Comparison of ENCODE assay signal across 8 cellular contexts in the genomic region with DNA sequence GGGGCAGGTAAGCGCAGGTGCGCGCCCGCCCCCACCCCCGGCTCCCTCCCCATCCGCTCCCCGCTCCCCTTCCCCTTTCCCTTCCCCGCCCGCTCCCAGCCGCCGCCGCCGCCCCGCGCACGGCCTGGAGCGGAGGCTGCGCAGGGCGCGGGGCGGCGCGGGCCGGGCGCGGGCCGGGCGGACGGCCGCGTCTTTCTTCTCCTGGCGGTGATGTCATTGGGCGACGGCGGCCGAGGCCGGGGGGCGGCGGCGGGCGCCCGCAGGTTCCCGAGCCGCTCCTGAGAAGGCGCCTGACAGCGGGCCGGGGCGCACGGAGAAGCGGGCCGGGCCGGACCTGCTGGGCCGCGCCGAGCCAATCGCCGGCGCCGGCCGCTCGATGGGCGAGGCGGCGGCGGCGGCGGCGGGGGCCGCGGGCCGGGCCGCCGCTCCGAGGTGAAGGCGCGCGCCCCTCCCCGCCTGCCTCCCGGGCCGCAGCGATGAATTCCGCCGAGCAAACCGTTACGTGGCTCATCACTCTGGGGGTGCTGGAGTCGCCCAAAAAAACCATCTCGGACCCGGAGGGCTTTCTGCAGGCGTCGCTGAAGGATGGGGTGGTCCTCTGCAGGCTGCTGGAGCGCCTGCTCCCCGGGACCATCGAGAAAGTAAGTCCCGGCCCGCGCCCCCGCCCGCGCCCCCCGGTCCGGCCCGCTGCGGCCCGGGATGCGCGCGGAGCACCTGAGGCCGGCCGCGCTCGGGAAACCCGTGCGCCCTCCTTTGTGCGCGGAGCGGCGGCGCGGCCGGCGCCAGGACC. TPM values are rescaled to one million over a fixed set of nuclear protein-coding genes. Genes with fewer than 3 reads are reported as not detected.
DNase-seq lines count a peak whose midpoint lies in the region; ATAC-seq and TF ChIP-seq lines count a peak whose summit lies in the region.

A gene with protein sequence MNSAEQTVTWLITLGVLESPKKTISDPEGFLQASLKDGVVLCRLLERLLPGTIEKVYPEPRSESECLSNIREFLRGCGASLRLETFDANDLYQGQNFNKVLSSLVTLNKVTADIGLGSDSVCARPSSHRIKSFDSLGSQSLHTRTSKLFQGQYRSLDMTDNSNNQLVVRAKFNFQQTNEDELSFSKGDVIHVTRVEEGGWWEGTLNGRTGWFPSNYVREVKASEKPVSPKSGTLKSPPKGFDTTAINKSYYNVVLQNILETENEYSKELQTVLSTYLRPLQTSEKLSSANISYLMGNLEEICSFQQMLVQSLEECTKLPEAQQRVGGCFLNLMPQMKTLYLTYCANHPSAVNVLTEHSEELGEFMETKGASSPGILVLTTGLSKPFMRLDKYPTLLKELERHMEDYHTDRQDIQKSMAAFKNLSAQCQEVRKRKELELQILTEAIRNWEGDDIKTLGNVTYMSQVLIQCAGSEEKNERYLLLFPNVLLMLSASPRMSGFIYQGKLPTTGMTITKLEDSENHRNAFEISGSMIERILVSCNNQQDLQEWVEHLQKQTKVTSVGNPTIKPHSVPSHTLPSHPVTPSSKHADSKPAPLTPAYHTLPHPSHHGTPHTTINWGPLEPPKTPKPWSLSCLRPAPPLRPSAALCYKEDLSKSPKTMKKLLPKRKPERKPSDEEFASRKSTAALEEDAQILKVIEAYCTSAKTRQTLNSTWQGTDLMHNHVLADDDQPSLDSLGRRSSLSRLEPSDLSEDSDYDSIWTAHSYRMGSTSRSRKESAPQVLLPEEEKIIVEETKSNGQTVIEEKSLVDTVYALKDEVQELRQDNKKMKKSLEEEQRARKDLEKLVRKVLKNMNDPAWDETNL (plus strand): TSS at position 260 of the 790 bp plus-strand sequence. CDS start 217 bp downstream, at position 477.

- intact Hi-C loops in PC-9 (cut with micrococcal nuclease; ENCODE audit: unreplicated experiment), result no loop called here
- intact Hi-C loops in dorsolateral prefrontal cortex (cut with DNase I), result no loop called here

- no peaks in the 10 kb centered on the region for H3K79me2 ChIP-seq in PC-9 (ENCODE audit: low read depth)

- DNase-seq in A172 (ENCODE audit: low spot score) (no peak), PC-9 (no peak), dorsolateral prefrontal cortex (peak in 2 of 10 donors; percentile 17 to 40), lung microvascular endothelial cell (ENCODE audit: low read depth in 2 of 2) (peak; percentile 8 to 13), NOMO-1 treated with DMSO at 0.1 percent for 48 hours (lab: John Stamatoyannopoulos, UW; ENCODE audit: unreplicated experiment) (no peak)
- no peak for DNase-seq in activated CD4-positive, alpha-beta T cell treated with anti-CD3 and anti-CD28 coated beads, Interleukin-2, amount 50 U/mL, for 1 hour

- H3K9me3 ChIP-seq in PC-9 (ENCODE audit: insufficient read depth, low read depth) (no peaks in the 10 kb centered on the region), thymus (ENCODE audit: control insufficient read depth) (peaks cover 2% of the 10 kb centered on the region)

- no peak for TF ChIP-seq CTCF in PC-9 (conservative IDR thresholded peaks at IDR 0.05)
- TF ChIP-seq CTCF in dorsolateral prefrontal cortex (IDR thresholded peaks at IDR 0.05 in 54 of 56, conservative IDR thresholded peaks at IDR 0.05 in 2 of 56; ENCODE audit: low read depth in 1 of 56, partially characterized antibody in 56 of 56), result no peak

- H3K27me3 ChIP-seq in PC-9 (ENCODE audit: insufficient read depth, low read depth) (peaks cover 83% of the 10 kb centered on the region), dorsolateral prefrontal cortex (peaks cover 0 to 56% (median 0%) of the 10 kb centered on the region in 45 donors), thymus (ENCODE audit: control insufficient read depth, insufficient read depth) (peaks cover 77% of the 10 kb centered on the region)

- no peak within 1 kb of the TSS for H3K4me2 ChIP-seq in PC-9

- peak; percentile 48 for ATAC-seq in GM18867 (IDR thresholded peaks at IDR 0.05; ENCODE audit: unreplicated experiment)

- POLR2A ChIA-PET in PC-9 (lab: Charles Lee; ENCODE audit: unreplicated experiment), result no interaction called here

- CTCF ChIA-PET in PC-9 (lab: Charles Lee), result no interaction called here

- WGBS in thymus, result 1% methylated on average over 121 of the region's 121 CpGs

- H3K9me2 ChIP-seq in PC-9 (ENCODE audit: insufficient read depth), result no peaks in the 10 kb centered on the region

- no TSS peak for BruUV-seq in PC-9 (replicated peaks; lab: Mats Ljungman, UMichigan)

- H3K4me3 ChIP-seq in PC-9 (no peak within 1 kb of the TSS), dorsolateral prefrontal cortex (peak within 1 kb of the TSS; percentile 46 to 79 (median 65)), thymus (ENCODE audit: low read length) (peak within 1 kb of the TSS; percentile 63)

- H3K4me1 ChIP-seq in PC-9 (replicated peaks; ENCODE audit: insufficient read depth) (no peaks in the 10 kb centered on the region), thymus (ENCODE audit: control insufficient read depth, insufficient read depth, low read length) (no peaks in the 10 kb centered on the region)

- H3K27ac ChIP-seq in PC-9 (no peak within 1 kb of the TSS), dorsolateral prefrontal cortex (peak within 1 kb of the TSS; percentile 2 to 93 (median 82)), thymus (ENCODE audit: low read depth) (peak within 1 kb of the TSS; percentile 52)

- H3F3A ChIP-seq in PC-9 (ENCODE audit: insufficient read depth, low read depth), result no peaks in the 10 kb centered on the region

- no peak within 1 kb of the TSS for H2AFZ ChIP-seq in PC-9

- no peaks in the 10 kb centered on the region for H4K20me1 ChIP-seq in PC-9 (ENCODE audit: insufficient read depth)

- H3K36me3 ChIP-seq in PC-9 (ENCODE audit: low read depth) (no peaks in the 10 kb centered on the region), thymus (ENCODE audit: control insufficient read depth, insufficient read depth) (no peaks in the 10 kb centered on the region)

RNA-seq across cellular contexts. Expression of the gene that starts here (rescaled TPM):
- 18.7 and 26.9 TPM in 2 replicates for total RNA-seq in A172 (2014; rRNA removed; shearing (Covaris generic))
- total RNA-seq in PC-9 (2021) (37.0 and 38.5 TPM in 2 replicates), dorsolateral prefrontal cortex (100 to 1,000 TPM; 147 to 344 (median 238) TPM), lung microvascular endothelial cell (176 and 179 TPM in 2 replicates)
- 60.4 TPM for polyA plus RNA-seq in thymus

Comparison
In these comparisons a context has a peak if more than half of its experiments do, and no peak if none do; other contexts are left out.
1. DNase-seq: peak in lung microvascular endothelial cell (2 of 2); none in A172 (single experiment), PC-9 (0 of 2), NOMO-1 treated with DMSO at 0.1 percent for 48 hours (single experiment) and activated CD4-positive, alpha-beta T cell treated with anti-CD3 and anti-CD28 coated beads, Interleukin-2, amount 50 U/mL, for 1 hour (single experiment).